Comparison of ENCODE assay signal across 23 cellular contexts in the genomic region with DNA sequence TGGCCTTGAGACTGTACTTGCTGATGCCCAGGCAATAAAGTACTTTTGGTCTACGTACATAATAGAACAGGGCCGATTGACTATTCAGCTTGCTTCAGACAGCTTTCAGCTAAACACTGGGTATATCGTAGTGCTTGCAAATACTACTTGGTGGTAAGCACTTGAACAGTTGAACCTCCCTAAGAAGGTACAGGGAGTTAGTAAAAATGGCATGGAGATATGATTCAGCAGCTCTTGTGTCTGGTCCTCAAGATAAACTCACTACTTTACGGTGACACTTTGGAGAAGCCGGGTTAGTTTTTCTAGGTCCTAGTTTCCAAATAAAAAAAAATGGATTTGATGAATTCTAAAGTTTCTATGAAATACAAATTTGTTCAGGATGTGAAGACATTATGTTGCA.
"Had no signal": no experiment of that assay in that cellular context is flagged by ENCODE, and none has a peak within 500 bp of the region (broad histone marks: within the 10 kb centered on the region; RNA-seq: fewer than 3 reads in every experiment).

No MANE protein-coding gene starts in this region.

- H3K27ac ChIP-seq: ascending aorta, brain microvascular endothelial cell, colonic mucosa, dorsolateral prefrontal cortex, esophagus muscularis mucosa, spleen, testis had no signal

- H3K4me1 ChIP-seq: testis had no signal

- ATAC-seq: activated CD4-positive, alpha-beta T cell treated with anti-CD3 and anti-CD28 coated beads for 36 hours; activated T-cell treated with anti-CD3 and anti-CD28 coated beads, Interleukin-2, amount 50 U/mL, for 72 hours; effector memory CD8-positive, alpha-beta T cell had no signal

- H3K4me3 ChIP-seq: ascending aorta, colonic mucosa, dorsolateral prefrontal cortex, esophagus muscularis mucosa, spleen, testis, upper lobe of left lung had no signal

- FAIRE-seq: endothelial cell of umbilical vein, frontal cortex had no signal

- H3K27me3 ChIP-seq: ascending aorta, brain microvascular endothelial cell, colonic mucosa, dorsolateral prefrontal cortex, esophagus muscularis mucosa, spleen, testis, upper lobe of left lung had no signal

- H3K36me3 ChIP-seq: colonic mucosa had no signal

- H3K9me3 ChIP-seq: ascending aorta, colonic mucosa, esophagus muscularis mucosa, spleen, testis, upper lobe of left lung had no signal

- DNase-seq: activated B cell treated with CpG ODN at 0.5 μM for 24 hours; activated CD4-positive, alpha-beta T cell treated with anti-CD3 and anti-CD28 coated beads for 36 hours; activated CD4-positive, alpha-beta T cell treated with anti-CD3 and anti-CD28 coated beads, Interleukin-2, amount 50 U/mL, for 4 hours; activated effector memory CD4-positive, alpha-beta T cell treated with Interleukin-2 at 50 U/mL for 16 hours; activated naive CD4-positive, alpha-beta T cell treated with anti-CD3 and anti-CD28 coated beads for 36 hours; activated T-cell treated with anti-CD3 and anti-CD28 coated beads, Interleukin-2, amount 50 U/mL, for 72 hours; brain microvascular endothelial cell; colonic mucosa; dorsolateral prefrontal cortex; effector memory CD8-positive, alpha-beta T cell; hippocampal formation; mesenchymal stem cell; nucleus accumbens; spleen; stimulated activated CD4-positive, alpha-beta T cell treated with anti-CD3 and anti-CD28 coated beads, Interleukin-4, amount 100 ng/mL, for 1 hour; stimulated activated naive CD4-positive, alpha-beta T cell; T-helper 9 cell; testis; upper lobe of left lung had no signal
